ENCODE assay signal across 2 cellular contexts in the genomic region with DNA sequence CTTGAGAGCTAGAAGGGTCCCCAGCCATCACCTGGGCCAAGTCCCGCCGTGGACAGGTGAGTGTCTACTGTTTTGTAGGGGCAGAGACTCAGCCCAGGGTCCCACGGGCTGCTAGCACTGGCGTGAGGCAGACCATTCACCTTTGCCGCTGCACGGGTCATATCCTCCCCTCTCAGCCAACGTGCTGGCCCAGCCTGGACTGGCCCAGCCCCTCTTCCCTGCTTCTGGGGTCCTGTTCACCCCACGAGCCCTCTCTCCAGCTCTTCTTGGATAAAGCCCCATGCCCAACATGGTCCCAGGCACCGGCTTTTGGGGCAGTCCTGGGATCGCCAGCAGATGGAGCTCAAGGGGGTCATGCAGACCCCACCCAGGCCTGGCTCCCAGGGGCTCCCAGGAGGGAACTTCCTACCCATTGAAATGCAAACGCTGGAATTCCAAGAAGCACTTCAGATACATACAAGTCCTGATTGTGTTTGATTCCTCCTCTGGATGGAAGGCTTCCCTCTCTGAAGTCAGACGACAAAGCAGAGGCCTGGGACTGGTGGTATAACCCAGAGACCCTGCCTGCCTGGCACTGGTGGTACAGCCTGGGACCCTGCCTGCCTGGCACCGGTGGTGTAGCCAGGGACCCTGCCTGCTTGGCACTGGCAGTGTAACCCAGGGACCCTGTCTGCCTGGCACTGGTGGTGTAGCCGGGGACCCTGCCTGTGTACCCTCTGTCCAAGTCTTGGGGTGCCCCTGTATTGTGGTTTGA.
TF ChIP-seq lines count a peak whose summit lies in the region.

No MANE protein-coding gene starts in this region.

TF ChIP-seq in SK-N-SH, 30 proteins besides CTCF, POLR2A, EP300 and RAD21 (continued from another document):
- no peak for TF ChIP-seq USF2 (IDR thresholded peaks at IDR 0.05; ENCODE audit: borderline replicate concordance, low read depth, low read length)
- TF ChIP-seq YY1 (IDR thresholded peaks at IDR 0.05; ENCODE audit: low read depth): no peak
TF ChIP-seq in SK-N-SH: peak in this region for 0.

TF ChIP-seq in SK-N-SH treated with all-trans-retinoic acid at 6 μM for 48 hours, 23 proteins besides CTCF, POLR2A, EP300 and RAD21 (continued from another document):
- TF ChIP-seq, protein P1, sequence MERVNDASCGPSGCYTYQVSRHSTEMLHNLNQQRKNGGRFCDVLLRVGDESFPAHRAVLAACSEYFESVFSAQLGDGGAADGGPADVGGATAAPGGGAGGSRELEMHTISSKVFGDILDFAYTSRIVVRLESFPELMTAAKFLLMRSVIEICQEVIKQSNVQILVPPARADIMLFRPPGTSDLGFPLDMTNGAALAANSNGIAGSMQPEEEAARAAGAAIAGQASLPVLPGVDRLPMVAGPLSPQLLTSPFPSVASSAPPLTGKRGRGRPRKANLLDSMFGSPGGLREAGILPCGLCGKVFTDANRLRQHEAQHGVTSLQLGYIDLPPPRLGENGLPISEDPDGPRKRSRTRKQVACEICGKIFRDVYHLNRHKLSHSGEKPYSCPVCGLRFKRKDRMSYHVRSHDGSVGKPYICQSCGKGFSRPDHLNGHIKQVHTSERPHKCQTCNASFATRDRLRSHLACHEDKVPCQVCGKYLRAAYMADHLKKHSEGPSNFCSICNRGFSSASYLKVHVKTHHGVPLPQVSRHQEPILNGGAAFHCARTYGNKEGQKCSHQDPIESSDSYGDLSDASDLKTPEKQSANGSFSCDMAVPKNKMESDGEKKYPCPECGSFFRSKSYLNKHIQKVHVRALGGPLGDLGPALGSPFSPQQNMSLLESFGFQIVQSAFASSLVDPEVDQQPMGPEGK (CRISPR knock-in tag; IDR thresholded peaks at IDR 0.05; ENCODE audit: borderline replicate concordance): no peak
- no peak for TF ChIP-seq ZNF8 (CRISPR knock-in tag; IDR thresholded peaks at IDR 0.05)
- TF ChIP-seq, protein P2, sequence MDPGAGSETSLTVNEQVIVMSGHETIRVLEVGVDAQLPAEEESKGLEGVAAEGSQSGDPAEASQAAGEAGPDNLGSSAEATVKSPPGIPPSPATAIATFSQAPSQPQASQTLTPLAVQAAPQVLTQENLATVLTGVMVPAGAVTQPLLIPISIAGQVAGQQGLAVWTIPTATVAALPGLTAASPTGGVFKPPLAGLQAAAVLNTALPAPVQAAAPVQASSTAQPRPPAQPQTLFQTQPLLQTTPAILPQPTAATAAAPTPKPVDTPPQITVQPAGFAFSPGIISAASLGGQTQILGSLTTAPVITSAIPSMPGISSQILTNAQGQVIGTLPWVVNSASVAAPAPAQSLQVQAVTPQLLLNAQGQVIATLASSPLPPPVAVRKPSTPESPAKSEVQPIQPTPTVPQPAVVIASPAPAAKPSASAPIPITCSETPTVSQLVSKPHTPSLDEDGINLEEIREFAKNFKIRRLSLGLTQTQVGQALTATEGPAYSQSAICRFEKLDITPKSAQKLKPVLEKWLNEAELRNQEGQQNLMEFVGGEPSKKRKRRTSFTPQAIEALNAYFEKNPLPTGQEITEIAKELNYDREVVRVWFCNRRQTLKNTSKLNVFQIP (CRISPR knock-in tag; IDR thresholded peaks at IDR 0.05; ENCODE audit: borderline replicate concordance, low read depth): no peak
- no peak for TF ChIP-seq SNAI2 (CRISPR knock-in tag; IDR thresholded peaks at IDR 0.05)
- TF ChIP-seq TCF4 (CRISPR knock-in tag; IDR thresholded peaks at IDR 0.05; ENCODE audit: borderline replicate concordance): no peak
- no peak for TF ChIP-seq BACH2 (CRISPR knock-in tag; IDR thresholded peaks at IDR 0.05; ENCODE audit: borderline replicate concordance)
- no peak for TF ChIP-seq RARB (CRISPR knock-in tag; IDR thresholded peaks at IDR 0.05)
- TF ChIP-seq ISL1 (CRISPR knock-in tag; IDR thresholded peaks at IDR 0.05): no peak
- TF ChIP-seq, protein P3, sequence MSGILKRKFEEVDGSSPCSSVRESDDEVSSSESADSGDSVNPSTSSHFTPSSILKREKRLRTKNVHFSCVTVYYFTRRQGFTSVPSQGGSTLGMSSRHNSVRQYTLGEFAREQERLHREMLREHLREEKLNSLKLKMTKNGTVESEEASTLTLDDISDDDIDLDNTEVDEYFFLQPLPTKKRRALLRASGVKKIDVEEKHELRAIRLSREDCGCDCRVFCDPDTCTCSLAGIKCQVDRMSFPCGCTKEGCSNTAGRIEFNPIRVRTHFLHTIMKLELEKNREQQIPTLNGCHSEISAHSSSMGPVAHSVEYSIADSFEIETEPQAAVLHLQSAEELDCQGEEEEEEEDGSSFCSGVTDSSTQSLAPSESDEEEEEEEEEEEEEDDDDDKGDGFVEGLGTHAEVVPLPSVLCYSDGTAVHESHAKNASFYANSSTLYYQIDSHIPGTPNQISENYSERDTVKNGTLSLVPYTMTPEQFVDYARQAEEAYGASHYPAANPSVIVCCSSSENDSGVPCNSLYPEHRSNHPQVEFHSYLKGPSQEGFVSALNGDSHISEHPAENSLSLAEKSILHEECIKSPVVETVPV (CRISPR knock-in tag; IDR thresholded peaks at IDR 0.05): no peak
- TF ChIP-seq, protein P4, sequence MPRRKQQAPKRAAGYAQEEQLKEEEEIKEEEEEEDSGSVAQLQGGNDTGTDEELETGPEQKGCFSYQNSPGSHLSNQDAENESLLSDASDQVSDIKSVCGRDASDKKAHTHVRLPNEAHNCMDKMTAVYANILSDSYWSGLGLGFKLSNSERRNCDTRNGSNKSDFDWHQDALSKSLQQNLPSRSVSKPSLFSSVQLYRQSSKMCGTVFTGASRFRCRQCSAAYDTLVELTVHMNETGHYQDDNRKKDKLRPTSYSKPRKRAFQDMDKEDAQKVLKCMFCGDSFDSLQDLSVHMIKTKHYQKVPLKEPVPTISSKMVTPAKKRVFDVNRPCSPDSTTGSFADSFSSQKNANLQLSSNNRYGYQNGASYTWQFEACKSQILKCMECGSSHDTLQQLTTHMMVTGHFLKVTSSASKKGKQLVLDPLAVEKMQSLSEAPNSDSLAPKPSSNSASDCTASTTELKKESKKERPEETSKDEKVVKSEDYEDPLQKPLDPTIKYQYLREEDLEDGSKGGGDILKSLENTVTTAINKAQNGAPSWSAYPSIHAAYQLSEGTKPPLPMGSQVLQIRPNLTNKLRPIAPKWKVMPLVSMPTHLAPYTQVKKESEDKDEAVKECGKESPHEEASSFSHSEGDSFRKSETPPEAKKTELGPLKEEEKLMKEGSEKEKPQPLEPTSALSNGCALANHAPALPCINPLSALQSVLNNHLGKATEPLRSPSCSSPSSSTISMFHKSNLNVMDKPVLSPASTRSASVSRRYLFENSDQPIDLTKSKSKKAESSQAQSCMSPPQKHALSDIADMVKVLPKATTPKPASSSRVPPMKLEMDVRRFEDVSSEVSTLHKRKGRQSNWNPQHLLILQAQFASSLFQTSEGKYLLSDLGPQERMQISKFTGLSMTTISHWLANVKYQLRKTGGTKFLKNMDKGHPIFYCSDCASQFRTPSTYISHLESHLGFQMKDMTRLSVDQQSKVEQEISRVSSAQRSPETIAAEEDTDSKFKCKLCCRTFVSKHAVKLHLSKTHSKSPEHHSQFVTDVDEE (CRISPR knock-in tag; IDR thresholded peaks at IDR 0.05): no peak
